ENCODE assay signal across 18 cellular contexts in genomic region chr3:142962175-142962519, GRCh38. TPM values are rescaled to one million over a fixed set of nuclear protein-coding genes. Genes with fewer than 3 reads are reported as not detected.
DNase-seq lines count a peak whose midpoint lies in the region; ATAC-seq and TF ChIP-seq lines count a peak whose summit lies in the region.
"Had no signal": no experiment of that assay in that cellular context is flagged by ENCODE, and none has a peak within 500 bp of the region (broad histone marks: within the 10 kb centered on the region; RNA-seq: fewer than 3 reads in every experiment).

No MANE protein-coding gene starts in this region.

- intact Hi-C loops in activated CD4-positive, alpha-beta T cell treated with anti-CD3 and anti-CD28 coated beads for 36 hours (cut with DNase I, micrococcal nuclease) = loop anchor here in 1 of 2 experiments (2.0 kb wide), 1 partner anchor 73 kb away; the partner anchor contains the start of gene PCOLCE2
- intact Hi-C loops in A673 (cut with micrococcal nuclease; ENCODE audit: unreplicated experiment) = no loop called here

- no peaks in the 10 kb centered on the region for H3K36me3 ChIP-seq in A673 (ENCODE audit: insufficient read depth, low read length, poor library complexity, severe bottlenecking)
- H3K36me3 ChIP-seq: adrenal gland, MG63 had no signal

- no peak for ATAC-seq in activated CD4-positive, alpha-beta T cell treated with anti-CD3 and anti-CD28 coated beads for 36 hours
- ATAC-seq in central memory CD8-positive, alpha-beta T cell (replicated peaks; ENCODE audit: extremely low read depth, poor library complexity, severe bottlenecking) = no peak
- ATAC-seq in HG02870 (IDR thresholded peaks at IDR 0.05; ENCODE audit: unreplicated experiment) = no peak
- ATAC-seq in GM21529 (IDR thresholded peaks at IDR 0.05; ENCODE audit: unreplicated experiment) = no peak

- H2BK15ac ChIP-seq in H9 (ENCODE audit: low read depth, low read length) = no peak overlapping the region

- no TSS peak for BruUV-seq in A673 (replicated peaks; lab: Mats Ljungman, UMichigan)

- no peaks in the 10 kb centered on the region for H4K20me1 ChIP-seq in H9 (ENCODE audit: control insufficient read depth, insufficient read depth, insufficient read length)

- H3K9me3 Mint-ChIP-seq in activated CD4-positive, alpha-beta T cell treated with anti-CD3 and anti-CD28 coated beads for 36 hours (ENCODE audit: low read depth) = no peaks in the 10 kb centered on the region
- H3K9me3 Mint-ChIP-seq in H9 (peaks cover 2 to 6% of the 10 kb centered on the region in 2 experiments; a peak in 2 of 5 replicates), nephron progenitor cell (peaks cover 6% of the 10 kb centered on the region)
- H3K9me3 Mint-ChIP-seq in central memory CD8-positive, alpha-beta T cell = no peaks in the 10 kb centered on the region

- no peak overlapping the region for H3K4me3 ChIP-seq in A673 (ENCODE audit: low read depth, low read length, poor library complexity, severe bottlenecking)
- H3K4me3 ChIP-seq: adrenal gland, lung had no signal

- H2BK20ac ChIP-seq in H9 (ENCODE audit: low read depth, low read length, poor library complexity, severe bottlenecking) = no peak overlapping the region

- H3K27me3 Mint-ChIP-seq in activated CD4-positive, alpha-beta T cell treated with anti-CD3 and anti-CD28 coated beads for 36 hours = peaks cover 54% of the 10 kb centered on the region
- H3K27me3 Mint-ChIP-seq in H9 (ENCODE audit: low read depth) (peaks cover 56% of the 10 kb centered on the region), nephron progenitor cell (ENCODE audit: low read depth, poor library complexity) (peaks cover 29% of the 10 kb centered on the region)
- H3K27me3 Mint-ChIP-seq in central memory CD8-positive, alpha-beta T cell = peaks cover 92% of the 10 kb centered on the region

- no peak overlapping the region for H4K5ac ChIP-seq in H9 (ENCODE audit: insufficient read length, low read depth, low read length)

- no peaks in the 10 kb centered on the region for H3K79me2 ChIP-seq in H9 (ENCODE audit: insufficient read depth, low read length)

- peaks cover 2% of the 10 kb centered on the region for H3K36me3 Mint-ChIP-seq in activated CD4-positive, alpha-beta T cell treated with anti-CD3 and anti-CD28 coated beads for 36 hours (ENCODE audit: low read depth)
- H3K36me3 Mint-ChIP-seq in H9 (ENCODE audit: insufficient read depth in 1 of 3, low read depth in 3 of 3) (peaks cover 2 to 8% (median 7%) of the 10 kb centered on the region in 3 experiments; a peak in 5 of 7 replicates), nephron progenitor cell (ENCODE audit: low read depth) (peaks cover 8% of the 10 kb centered on the region)
- peaks cover 4% of the 10 kb centered on the region for H3K36me3 Mint-ChIP-seq in central memory CD8-positive, alpha-beta T cell (ENCODE audit: insufficient read depth)

- H3K9ac ChIP-seq in H9 (ENCODE audit: extremely low read depth, insufficient read length, low read length) = no peak overlapping the region

- H3K9me3 ChIP-seq in H9 (ENCODE audit: control insufficient read depth, low read depth, low read length) = no peaks in the 10 kb centered on the region
- H3K9me3 ChIP-seq in A673 (ENCODE audit: low read depth, low read length, poor library complexity, severe bottlenecking) = no peaks in the 10 kb centered on the region
- H3K9me3 ChIP-seq: adrenal gland, MG63 had no signal

- H2AK5ac ChIP-seq in H9 (ENCODE audit: insufficient read length, low read length) = no peak overlapping the region

- no peak overlapping the region for H2BK12ac ChIP-seq in H9 (ENCODE audit: insufficient read length, low read depth, low read length)

- peaks cover 9% of the 10 kb centered on the region for H3K4me1 Mint-ChIP-seq in activated CD4-positive, alpha-beta T cell treated with anti-CD3 and anti-CD28 coated beads for 36 hours
- H3K4me1 Mint-ChIP-seq in H9 (peaks cover 24% of the 10 kb centered on the region in 2 experiments), nephron progenitor cell (peaks cover 32% of the 10 kb centered on the region)
- peaks cover 11% of the 10 kb centered on the region for H3K4me1 Mint-ChIP-seq in central memory CD8-positive, alpha-beta T cell

- no peak overlapping the region for H4K91ac ChIP-seq in H9 (ENCODE audit: insufficient read length, low read depth, low read length)

- H2BK120ac ChIP-seq in H9 (ENCODE audit: low read depth, low read length, poor library complexity, severe bottlenecking) = no peak overlapping the region

- H4K8ac ChIP-seq in H9 (replicated peaks; ENCODE audit: insufficient read length, low read depth, low read length) = no peak overlapping the region

- H3K14ac ChIP-seq in H9 (ENCODE audit: insufficient read depth, low read length) = no peak overlapping the region

- no peak for TF ChIP-seq CTCF in H9 (conservative IDR thresholded peaks at IDR 0.05)
- TF ChIP-seq CTCF in nephron progenitor cell (IDR thresholded peaks at IDR 0.05) = no peak
- no peak for TF ChIP-seq CTCF in A673 (conservative IDR thresholded peaks at IDR 0.05; ENCODE audit: low read depth, low read length)

- H2BK5ac ChIP-seq in H9 (ENCODE audit: insufficient read length, low read length) = no peak overlapping the region

- DNase-seq in activated CD4-positive, alpha-beta T cell treated with anti-CD3 and anti-CD28 coated beads for 36 hours = no peak
- DNase-seq in activated CD4-positive, alpha-beta T cell treated with anti-CD3 and anti-CD28 coated beads, Interleukin-2, amount 50 U/mL, for 1 hour = no peak
- DNase-seq in H9 (no peak), nephron progenitor cell (no peak), A673 (ENCODE audit: low spot score) (no peak)
- no peak for DNase-seq in central memory CD8-positive, alpha-beta T cell (ENCODE audit: low spot score in 2 of 2)
- DNase-seq: adrenal gland, EL, foreskin fibroblast, MG63, NCI-H187 treated with DMSO at 0.1 percent for 48 hours, NCI-H446 treated with DMSO at 0.1 percent for 48 hours, SIG-M5, trophoblast cell had no signal

- H3K4ac ChIP-seq in H9 (ENCODE audit: low read depth, low read length) = no peak overlapping the region

- POLR2A ChIA-PET in activated CD4-positive, alpha-beta T cell treated with anti-CD3 and anti-CD28 coated beads for 36 hours (lab: Charles Lee) = no interaction called here
- POLR2A ChIA-PET in A673 (lab: Charles Lee; ENCODE audit: low non-redundant PET) = no interaction called here

- no peak overlapping the region for H3K4me2 ChIP-seq in H9 (ENCODE audit: insufficient read depth, insufficient read length, low read length)

- no peak overlapping the region for H2AFZ ChIP-seq in H9 (ENCODE audit: low read length)

- no peak overlapping the region for H3K27ac ChIP-seq in H9 (ENCODE audit: insufficient read length, low read depth, low read length)
- no peak overlapping the region for H3K27ac ChIP-seq in A673 (ENCODE audit: low read depth, low read length, poor library complexity, severe bottlenecking)
- H3K27ac ChIP-seq: adrenal gland had no signal

- H3K27me3 ChIP-seq in H9 (ENCODE audit: insufficient read depth, low read length) (peaks cover 7% of the 10 kb centered on the region; the same call in 1 of the 2 replicates), A673 (replicated peaks; ENCODE audit: insufficient read depth, low read depth, low read length, poor library complexity) (peaks cover 68% of the 10 kb centered on the region)
- H3K27me3 ChIP-seq: MG63 had no signal

- no CpG with 5 or more reads among the region's 19 CpGs for WGBS in H9 (ENCODE audit: extremely low coverage, insufficient read length, low lambda C conversion rate)

- no peak overlapping the region for H3K27ac Mint-ChIP-seq in activated CD4-positive, alpha-beta T cell treated with anti-CD3 and anti-CD28 coated beads for 36 hours
- H3K27ac Mint-ChIP-seq in H9 = peak overlapping the region in 1 of 3 experiments; percentile 45; a peak in 2 of 7 replicates
- H3K27ac Mint-ChIP-seq in central memory CD8-positive, alpha-beta T cell (ENCODE audit: low read depth) = no peak overlapping the region
- H3K27ac Mint-ChIP-seq in nephron progenitor cell = no peak overlapping the region

- H3K23ac ChIP-seq in H9 (ENCODE audit: insufficient read length, low read depth, low read length) = no peak overlapping the region

- no peak overlapping the region for H3K18ac ChIP-seq in H9 (ENCODE audit: insufficient read length, low read depth, low read length)

- H3K56ac ChIP-seq in H9 (ENCODE audit: insufficient read length, low read depth, low read length) = no peak overlapping the region

- H3K4me3 Mint-ChIP-seq in activated CD4-positive, alpha-beta T cell treated with anti-CD3 and anti-CD28 coated beads for 36 hours = peak overlapping the region; percentile 67
- peak overlapping the region; percentile 72 to 92 for H3K4me3 Mint-ChIP-seq in H9
- H3K4me3 Mint-ChIP-seq in central memory CD8-positive, alpha-beta T cell = peak overlapping the region; percentile 80
- H3K4me3 Mint-ChIP-seq in nephron progenitor cell = peak overlapping the region; percentile 91

- H3K79me1 ChIP-seq in H9 (ENCODE audit: insufficient read depth, low read depth, low read length, poor library complexity, severe bottlenecking) = no peaks in the 10 kb centered on the region

- peaks cover 4% of the 10 kb centered on the region for H3K23me2 ChIP-seq in H9 (ENCODE audit: insufficient read length, low read depth, low read length, poor library complexity, severe bottlenecking)

- no peak overlapping the region for H3T11ph ChIP-seq in H9 (ENCODE audit: low read length)

- CTCF ChIA-PET in activated CD4-positive, alpha-beta T cell treated with anti-CD3 and anti-CD28 coated beads for 36 hours (lab: Charles Lee) = interaction anchor here (1.3 kb wide), 1 partner anchor 30 kb away, joined by 5 read pairs; no protein-coding TSS in a partner anchor
- CTCF ChIA-PET in A673 (lab: Charles Lee) = interaction anchor here (0.9 kb wide), 1 partner anchor 134 kb away, joined by 4 read pairs; no protein-coding TSS in a partner anchor

- H3K4me1 ChIP-seq in H9 (ENCODE audit: insufficient read depth, low read length) = no peaks in the 10 kb centered on the region
- peaks cover 3% of the 10 kb centered on the region for H3K4me1 ChIP-seq in A673 (ENCODE audit: insufficient read depth, low read length, poor library complexity, severe bottlenecking)

RNA-seq across cellular contexts. Expression of gene PAQR9, which starts 1.3 kb away (rescaled TPM):
- not detected for total RNA-seq in activated CD4-positive, alpha-beta T cell treated with anti-CD3 and anti-CD28 coated beads for 36 hours
- 2.3 and 3.2 TPM in 2 replicates for total RNA-seq in H9 (2021)
- total RNA-seq in A673 (2021) = 0.19 and 0.28 TPM in 2 replicates
- total RNA-seq: A172, lung had no signal

RNA-seq across cellular contexts. Expression of gene U2SURP, which starts 39.2 kb away (rescaled TPM):
- total RNA-seq in activated CD4-positive, alpha-beta T cell treated with anti-CD3 and anti-CD28 coated beads for 36 hours = 100 to 1,000 TPM; 208 to 248 TPM
- total RNA-seq in H9 (2021) (164 and 168 TPM in 2 replicates), A673 (2021) (164 and 165 TPM in 2 replicates)
